Comparison of ENCODE assay signal across 8 cellular contexts in the genomic region with DNA sequence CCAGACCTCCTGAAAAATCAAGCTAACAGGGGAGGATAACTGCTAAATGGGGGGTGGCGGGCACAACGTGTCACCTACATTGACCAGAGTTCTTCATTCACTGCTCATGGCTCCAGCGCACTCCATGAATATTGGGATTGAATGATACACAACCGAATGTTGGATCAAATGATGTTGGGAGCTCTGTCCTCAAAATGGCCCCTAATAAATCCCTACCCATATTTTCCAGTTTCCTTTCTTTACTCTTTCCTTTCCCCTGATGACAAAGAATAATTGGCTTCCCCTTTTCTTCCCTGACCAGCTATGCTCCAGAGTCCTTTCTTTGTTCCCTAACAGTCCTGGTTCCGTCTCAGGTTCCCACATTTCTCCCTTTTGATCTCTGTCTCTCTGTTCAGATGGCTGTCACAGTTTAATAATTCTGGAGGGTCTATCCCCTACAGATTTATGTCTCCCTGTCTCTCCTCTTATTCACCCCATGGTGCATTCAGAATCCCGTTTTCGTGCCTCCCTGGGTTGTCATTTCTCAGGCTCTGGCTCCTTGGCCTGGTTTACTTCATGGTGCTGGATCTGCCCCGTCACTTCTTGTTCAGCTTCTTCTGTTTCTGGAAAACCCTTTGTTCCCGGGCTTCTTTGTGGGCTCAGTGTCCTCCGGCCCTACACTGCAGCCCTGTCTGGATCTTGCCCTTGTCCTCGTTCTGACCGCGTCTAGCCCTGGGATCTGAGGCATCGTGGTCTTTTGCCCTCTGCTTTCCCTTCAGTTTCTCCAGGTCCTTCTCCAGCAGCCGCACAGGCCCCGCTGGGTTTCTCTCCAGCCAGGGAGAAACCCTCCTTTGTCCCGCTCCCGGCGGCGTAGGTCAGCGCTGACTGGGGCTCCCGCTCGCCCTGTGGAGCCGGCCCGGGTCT.
DNase-seq lines count a peak whose midpoint lies in the region; ATAC-seq and TF ChIP-seq lines count a peak whose summit lies in the region.

No MANE protein-coding gene starts in this region.

- H3K36me3 ChIP-seq in neuron (ENCODE audit: insufficient read depth, low read length), result no peaks in the 10 kb centered on the region

- no peaks in the 10 kb centered on the region for H3K27me3 ChIP-seq in neuron (ENCODE audit: insufficient read depth, low read length)

- H3K4me3 ChIP-seq in foreskin fibroblast (ENCODE audit: low read depth in 1 of 2, low read length in 2 of 2) (peak overlapping the region; percentile 42 to 44), neuron (ENCODE audit: low read length) (peak overlapping the region; percentile 63)

- no peaks in the 10 kb centered on the region for H3K9me3 ChIP-seq in neuron (ENCODE audit: low read length)

- intact Hi-C loops in posterior vena cava (cut with DNase I), result loop anchor here (5.0 to 10.0 kb wide), 5 partner anchors 90 to 433 kb away; a partner anchor contains a TSS

- no peak for TF ChIP-seq CTCF in foreskin fibroblast (IDR thresholded peaks at IDR 0.05; ENCODE audit: low read depth, low read length)

- no peak for ATAC-seq in GM21367 (IDR thresholded peaks at IDR 0.05; ENCODE audit: unreplicated experiment)

- peak; percentile 25 to 33 for DNase-seq in SHP77 (lab: John Stamatoyannopoulos, UW)
- no peak for DNase-seq in SHP77 treated with DMSO at 0.1 percent for 48 hours (lab: John Stamatoyannopoulos, UW)
- DNase-seq in SW480 (ENCODE audit: low spot score), result peak; percentile 28
- peak in 1 of 2 donors; percentile 64 for DNase-seq in foreskin fibroblast
- no peak for DNase-seq in posterior vena cava (ENCODE audit: low spot score)
- no peak for DNase-seq in foreskin melanocyte

- peaks cover 45% of the 10 kb centered on the region for H3K4me1 ChIP-seq in neuron (ENCODE audit: insufficient read depth, low read length)

- peak overlapping the region; percentile 29 for H2AFZ ChIP-seq in neuron (ENCODE audit: low read depth, low read length)

Comparison
In these comparisons a context has a peak if more than half of its experiments do, and no peak if none do; other contexts are left out.
1. DNase-seq: peak in SHP77 (2 of 2) and SW480 (single experiment); none in SHP77 treated with DMSO at 0.1 percent for 48 hours (single experiment), posterior vena cava (single experiment) and foreskin melanocyte (single experiment).